Comparison of ENCODE assay signal across 10 cellular contexts in genomic region chr20:21099653-21100589, GRCh38. TPM values are rescaled to one million over a fixed set of nuclear protein-coding genes. Genes with fewer than 3 reads are reported as not detected.
DNase-seq lines count a peak whose midpoint lies in the region; ATAC-seq and TF ChIP-seq lines count a peak whose summit lies in the region.
"Had no signal": no experiment of that assay in that cellular context is flagged by ENCODE, and none has a peak within 500 bp of the region (broad histone marks: within the 10 kb centered on the region; RNA-seq: fewer than 3 reads in every experiment).

No MANE protein-coding gene starts in this region.

- BruUV-seq in Calu3 (replicated peaks; lab: Mats Ljungman, UMichigan), result no TSS peak

- H3K4me1 Mint-ChIP-seq in Calu3 (ENCODE audit: low read depth, unreplicated experiment), result no peaks in the 10 kb centered on the region
- H3K4me1 Mint-ChIP-seq in progenitor cell of endocrine pancreas (ENCODE audit: low read depth), result peaks cover 13% of the 10 kb centered on the region

- H3K27ac Mint-ChIP-seq in Calu3 (ENCODE audit: unreplicated experiment), result no peak overlapping the region
- peak overlapping the region; percentile 80 for H3K27ac Mint-ChIP-seq in progenitor cell of endocrine pancreas

- DNase-seq in Calu3 (peak; percentile 6), NCI-H2081 (lab: John Stamatoyannopoulos, UW) (peak; percentile 74 to 83), germinal center (ENCODE audit: low spot score) (peak; percentile 60), progenitor cell of endocrine pancreas (ENCODE audit: low spot score, unreplicated experiment) (no peak)
- DNase-seq in activated CD8-positive, alpha-beta memory T cell treated with anti-CD3 and anti-CD28 coated beads, Interleukin-2, amount 50 U/mL, for 4 hours, result peak; percentile 37

- H3K9me3 Mint-ChIP-seq in Calu3 (ENCODE audit: low read depth, unreplicated experiment), result no peaks in the 10 kb centered on the region
- H3K9me3 Mint-ChIP-seq in progenitor cell of endocrine pancreas (ENCODE audit: low read depth), result no peaks in the 10 kb centered on the region

- H3K4me3 Mint-ChIP-seq in Calu3 (ENCODE audit: low read depth, unreplicated experiment) (no peak overlapping the region), progenitor cell of endocrine pancreas (ENCODE audit: low read depth) (peak overlapping the region; percentile 72)

- H3K36me3 Mint-ChIP-seq in Calu3 (ENCODE audit: insufficient read depth, unreplicated experiment), result no peaks in the 10 kb centered on the region
- no peaks in the 10 kb centered on the region for H3K36me3 Mint-ChIP-seq in progenitor cell of endocrine pancreas (ENCODE audit: insufficient read depth)

- H3K27me3 Mint-ChIP-seq in Calu3 (ENCODE audit: unreplicated experiment) (no peaks in the 10 kb centered on the region), progenitor cell of endocrine pancreas (peaks cover 96% of the 10 kb centered on the region)

- ATAC-seq in GM21528 (IDR thresholded peaks at IDR 0.05; ENCODE audit: low FRiP score, unreplicated experiment), result peak; percentile 47
- ATAC-seq in HG02938 (IDR thresholded peaks at IDR 0.05; ENCODE audit: unreplicated experiment), result no peak
- ATAC-seq in GM18873 (IDR thresholded peaks at IDR 0.05; ENCODE audit: low FRiP score, unreplicated experiment), result no peak

- intact Hi-C loops in Calu3 (cut with micrococcal nuclease; ENCODE audit: unreplicated experiment), result no loop called here

- CTCF ChIA-PET in Calu3 (lab: Charles Lee), result no interaction called here

- TF ChIP-seq CTCF in Calu3 (IDR thresholded peaks at IDR 0.05; ENCODE audit: unreplicated experiment) (no peak), progenitor cell of endocrine pancreas (IDR thresholded peaks at IDR 0.05; ENCODE audit: unreplicated experiment) (no peak)

RNA-seq across cellular contexts. Expression of gene LINC00237, which starts 6.2 kb away (rescaled TPM):
- total RNA-seq in Calu3 (2022), result not detected in 2 replicates
- total RNA-seq in progenitor cell of endocrine pancreas, result not detected in 2 replicates
- total RNA-seq: LHCN-M2, pulmonary artery endothelial cell had no signal

RNA-seq across cellular contexts. Expression of gene KIZ, which starts 26.0 kb away (rescaled TPM):
- 2.6 and 3.3 TPM in 2 replicates for total RNA-seq in Calu3 (2022)
- 24.8 and 25.9 TPM in 2 replicates for total RNA-seq in progenitor cell of endocrine pancreas
